ENCODE assay signal across 8 cellular contexts in the genomic region with DNA sequence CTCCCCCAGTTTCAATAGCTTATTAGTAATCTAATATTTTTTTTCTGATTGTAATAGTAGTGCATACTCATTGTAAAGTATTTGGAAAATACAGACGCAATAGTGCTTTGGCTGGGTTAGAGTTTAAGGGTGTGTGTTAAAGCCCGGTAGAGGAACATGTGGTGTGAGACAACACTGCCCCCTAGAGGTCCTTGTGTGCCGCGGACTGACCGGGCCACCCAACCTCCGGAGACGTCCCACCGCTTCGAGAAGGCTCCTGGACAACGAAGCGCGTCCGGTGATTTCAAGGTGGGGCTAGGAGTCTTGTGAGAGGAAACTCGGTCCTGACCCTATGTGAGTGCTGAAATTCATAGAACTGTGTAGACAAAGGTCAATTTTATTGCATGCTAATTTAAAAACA.
DNase-seq lines count a peak whose midpoint lies in the region; ATAC-seq and TF ChIP-seq lines count a peak whose summit lies in the region.
"Not testable (repeated sequence)": the region's sequence is repeated elsewhere in the genome, so short reads cannot be mapped to it uniquely, and the experiment has no call there.

No MANE protein-coding gene starts in this region.

- TF ChIP-seq CTCF in heart left ventricle (IDR thresholded peaks at IDR 0.05) (peak in 6 of 12 donors; percentile 6 to 34 (median 26)), upper lobe of left lung (IDR thresholded peaks at IDR 0.05) (peak in 1 of 6 experiments; percentile 36)
- not testable (repeated sequence) for TF ChIP-seq CTCF in omental fat pad (IDR thresholded peaks at IDR 0.05)

- peak; percentile 9 for DNase-seq in activated naive CD4-positive, alpha-beta T cell treated with anti-CD3 and anti-CD28 coated beads, Interleukin-2, amount 50 U/mL, for 16 hours
- DNase-seq in heart left ventricle (peak; percentile 4 to 58 (median 29)), upper lobe of left lung (peak; percentile 2 to 47)
- not testable (repeated sequence) for DNase-seq in omental fat pad (ENCODE audit: low spot score)

- 0 to 1% methylated on average over 11 to 12 of the region's 14 CpGs; no CpG with 5 or more reads in 2 of the 4 donors for WGBS in heart left ventricle, 4 donors
- no CpG with 5 or more reads among the region's 14 CpGs for WGBS in upper lobe of left lung, 2 donors

- H3K27me3 ChIP-seq in heart left ventricle, upper lobe of left lung: not testable (repeated sequence)

- intact Hi-C loops in heart left ventricle (cut with DNase I), result not testable (repeated sequence)

- not testable (repeated sequence) for TF ChIP-seq POLR2A in heart left ventricle (IDR thresholded peaks at IDR 0.05); upper lobe of left lung (IDR thresholded peaks at IDR 0.05)

- TF ChIP-seq EP300 in upper lobe of left lung (IDR thresholded peaks at IDR 0.05), result not testable (repeated sequence)

- H3K4me3 ChIP-seq in heart left ventricle, upper lobe of left lung: not testable (repeated sequence)

- not testable (repeated sequence) for H3K9me3 ChIP-seq in heart left ventricle, upper lobe of left lung

- ATAC-seq in GM18867 (IDR thresholded peaks at IDR 0.05; ENCODE audit: unreplicated experiment) (peak; percentile 88), GM21717 (IDR thresholded peaks at IDR 0.05; ENCODE audit: unreplicated experiment) (peak; percentile 83), HG03103 (IDR thresholded peaks at IDR 0.05; ENCODE audit: low read depth, unreplicated experiment) (peak; percentile 73), SK-N-SH treated with all-trans-retinoic acid at 6 μM for 48 hours (peak; percentile 100), heart left ventricle (peak; percentile 93 to 97 (median 96)), omental fat pad (ENCODE audit: low FRiP score) (peak; percentile 93), upper lobe of left lung (ENCODE audit: low FRiP score in 2 of 2) (peak; percentile 95)

- not testable (repeated sequence) for H3K36me3 ChIP-seq in heart left ventricle, upper lobe of left lung

- not testable (repeated sequence) for H3K27ac ChIP-seq in heart left ventricle, upper lobe of left lung

- H3K4me1 ChIP-seq in heart left ventricle, upper lobe of left lung: not testable (repeated sequence)
